Comparison of ENCODE assay signal across 8 cellular contexts in genomic region chr6:157380779-157381561, GRCh38. TPM values are rescaled to one million over a fixed set of nuclear protein-coding genes. Genes with fewer than 3 reads are reported as not detected.
DNase-seq lines count a peak whose midpoint lies in the region; ATAC-seq and TF ChIP-seq lines count a peak whose summit lies in the region.

ZDHHC14 (plus strand) TSS chr6:157381190.

- CTCF ChIA-PET in activated CD8-positive, alpha-beta T cell treated with anti-CD3 and anti-CD28 coated beads, Interleukin-2, amount 10 ng/mL, durations not matched to agents 7 days and 5 days (lab: Charles Lee) = interaction anchor here (1.4 to 3.1 kb wide), 4 partner anchors 11 to 158 kb away, joined by 4 to 17 read pairs (median 8); partner anchors contain the start of gene TMEM242

- no peak for TF ChIP-seq CTCF in lung (IDR thresholded peaks at IDR 0.05; ENCODE audit: control extremely low read depth, extremely low read depth)

- H3K4me1 ChIP-seq in ectodermal cell (ENCODE audit: control insufficient read depth, insufficient read depth, low read length) (no peaks in the 10 kb centered on the region), lung (ENCODE audit: control insufficient read depth in 2 of 2, insufficient read depth in 2 of 2, low read length in 2 of 2) (peaks cover 0 to 4% of the 10 kb centered on the region in 2 donors)

- peaks cover 37% of the 10 kb centered on the region for H3K4me1 Mint-ChIP-seq in activated CD8-positive, alpha-beta T cell treated with anti-CD3 and anti-CD28 coated beads, Interleukin-2, amount 10 ng/mL, durations not matched to agents 7 days and 5 days (ENCODE audit: low read depth)

- ATAC-seq in HG03442 (IDR thresholded peaks at IDR 0.05; ENCODE audit: unreplicated experiment) (peak; percentile 72), lung (ENCODE audit: insufficient read depth, low FRiP score) (peak; percentile 94)
- peak; percentile 84 for ATAC-seq in activated CD8-positive, alpha-beta T cell treated with anti-CD3 and anti-CD28 coated beads, Interleukin-2, amount 10 ng/mL, durations not matched to agents 7 days and 5 days

- peak; percentile 40 to 96 (median 87) for DNase-seq in C1 segment of cervical spinal cord (lab: John Stamatoyannopoulos, UW)
- peak; percentile 58 for DNase-seq in GM19240 (ENCODE audit: insufficient read length, low spot score)
- peak; percentile 83 for DNase-seq in NCI-H774 (lab: John Stamatoyannopoulos, UW)
- DNase-seq in activated CD8-positive, alpha-beta T cell treated with anti-CD3 and anti-CD28 coated beads, Interleukin-2, amount 10 ng/mL, durations not matched to agents 7 days and 5 days = peak; percentile 91
- DNase-seq in lung (ENCODE audit: low spot score) = peak; percentile 90
- peak; percentile 70 to 91 (median 79) for DNase-seq in stimulated activated CD4-positive, alpha-beta T cell treated with anti-CD3 and anti-CD28 coated beads, TNF-alpha, amount 100 ng/mL, for 24 hours (ENCODE audit: low read depth in 3 of 3)

- peak within 1 kb of the TSS; percentile 78 for H3K27ac Mint-ChIP-seq in activated CD8-positive, alpha-beta T cell treated with anti-CD3 and anti-CD28 coated beads, Interleukin-2, amount 10 ng/mL, durations not matched to agents 7 days and 5 days

- peaks cover 3% of the 10 kb centered on the region for H3K27me3 Mint-ChIP-seq in activated CD8-positive, alpha-beta T cell treated with anti-CD3 and anti-CD28 coated beads, Interleukin-2, amount 10 ng/mL, durations not matched to agents 7 days and 5 days (ENCODE audit: low read depth)

- POLR2A ChIA-PET in activated CD8-positive, alpha-beta T cell treated with anti-CD3 and anti-CD28 coated beads, Interleukin-2, amount 10 ng/mL, durations not matched to agents 7 days and 5 days (lab: Charles Lee) = interaction anchor here (1.1 to 1.4 kb wide), 5 partner anchors 54 to 189 kb away, joined by 3 to 4 read pairs (median 3); partner anchors contain the start of gene TMEM242

- H3K9me3 ChIP-seq in ectodermal cell (ENCODE audit: control insufficient read depth, low read length) = no peaks in the 10 kb centered on the region
- H3K9me3 ChIP-seq in lung (ENCODE audit: control insufficient read depth in 2 of 2, insufficient read depth in 1 of 2, low read length in 1 of 2) = no peaks in the 10 kb centered on the region

- peak within 1 kb of the TSS; percentile 8 for H3K27ac ChIP-seq in ectodermal cell (ENCODE audit: insufficient read depth, low read depth, low read length, poor library complexity, severe bottlenecking)
- H3K27ac ChIP-seq in lung (ENCODE audit: low read depth in 1 of 2, low read length in 1 of 2) = peak within 1 kb of the TSS; percentile 87 to 96

- H3K27me3 ChIP-seq in ectodermal cell (ENCODE audit: control insufficient read depth, insufficient read depth, low read length, poor library complexity, severe bottlenecking) (peaks cover 23% of the 10 kb centered on the region), lung (ENCODE audit: control insufficient read depth, insufficient read depth) (no peaks in the 10 kb centered on the region)

- peaks cover 15% of the 10 kb centered on the region for H3K36me3 Mint-ChIP-seq in activated CD8-positive, alpha-beta T cell treated with anti-CD3 and anti-CD28 coated beads, Interleukin-2, amount 10 ng/mL, durations not matched to agents 7 days and 5 days (ENCODE audit: low read depth)

- 0% methylated on average over 106 of the region's 106 CpGs for WGBS in ectodermal cell, 2 experiments
- WGBS in lung, 2 donors = 0% methylated on average over 86 to 106 of the region's 106 CpGs

- H3K4me3 ChIP-seq in ectodermal cell (ENCODE audit: insufficient read depth, low read depth, low read length) = peak within 1 kb of the TSS; percentile 94
- H3K4me3 ChIP-seq in lung = peak within 1 kb of the TSS; percentile 92

- H3K9me3 Mint-ChIP-seq in activated CD8-positive, alpha-beta T cell treated with anti-CD3 and anti-CD28 coated beads, Interleukin-2, amount 10 ng/mL, durations not matched to agents 7 days and 5 days (ENCODE audit: insufficient read depth) = no peaks in the 10 kb centered on the region

- no peaks in the 10 kb centered on the region for H3K36me3 ChIP-seq in ectodermal cell (ENCODE audit: control insufficient read depth, insufficient read depth, low read length)
- no peaks in the 10 kb centered on the region for H3K36me3 ChIP-seq in lung (ENCODE audit: control insufficient read depth in 2 of 2, insufficient read depth in 2 of 2, low read length in 2 of 2)

- peak within 1 kb of the TSS; percentile 86 for H3K4me3 Mint-ChIP-seq in activated CD8-positive, alpha-beta T cell treated with anti-CD3 and anti-CD28 coated beads, Interleukin-2, amount 10 ng/mL, durations not matched to agents 7 days and 5 days

RNA-seq across cellular contexts. Expression of gene ZDHHC14, which starts in this region (rescaled TPM):
- total RNA-seq in activated CD8-positive, alpha-beta T cell treated with anti-CD3 and anti-CD28 coated beads, Interleukin-2, amount 10 ng/mL, durations not matched to agents 7 days and 5 days = 10 to 100 TPM; 10.7 to 12.1 TPM
- polyA plus RNA-seq in ectodermal cell (2013, experiment 1 of 4) = 17.7 TPM
- 19.8 TPM for polyA plus RNA-seq in ectodermal cell (2013, experiment 2 of 4)
- 9.4 TPM for polyA plus RNA-seq in ectodermal cell (2013, experiment 3 of 4)
- polyA plus RNA-seq in ectodermal cell (2013, experiment 4 of 4) = 13.1 TPM
- 10 to 100 TPM; 10.7 to 18.3 TPM for total RNA-seq in lung
- 1 to 10 TPM; 4.3 to 7.1 TPM for polyA plus RNA-seq in lung

Comparison
In these comparisons a context has a peak if more than half of its experiments do, and no peak if none do; other contexts are left out.
1. Peak in every context shown above with its lines: DNase-seq, ATAC-seq, H3K4me3 ChIP-seq and H3K27ac ChIP-seq.